In genomic region chr14:96797943-96798349, GRCh38 we compare ENCODE assay signal across 8 cellular contexts. TPM values are rescaled to one million over a fixed set of nuclear protein-coding genes. Genes with fewer than 3 reads are reported as not detected.
DNase-seq lines count a peak whose midpoint lies in the region; ATAC-seq and TF ChIP-seq lines count a peak whose summit lies in the region.

No MANE protein-coding gene starts in this region.

- intact Hi-C loops in heart right ventricle (cut with DNase I): no loop called here
- intact Hi-C loops in Right ventricle myocardium inferior (cut with DNase I): no loop called here

- peaks cover 45% of the 10 kb centered on the region for H3K79me2 ChIP-seq in neural cell (replicated peaks; ENCODE audit: insufficient read depth, low read length)

- H3K9ac ChIP-seq in neural cell (ENCODE audit: low read length): peak overlapping the region; percentile 81

- peak overlapping the region; percentile 67 to 99 (median 76) for H3K4me3 ChIP-seq in heart right ventricle
- peak overlapping the region; percentile 74 for H3K4me3 ChIP-seq in coronary artery
- peak overlapping the region; percentile 87 for H3K4me3 ChIP-seq in neural cell (ENCODE audit: low read length)

- H3K9me3 ChIP-seq in heart right ventricle: no peaks in the 10 kb centered on the region
- no peaks in the 10 kb centered on the region for H3K9me3 ChIP-seq in neural cell (ENCODE audit: low read length)

- no peaks in the 10 kb centered on the region for H4K20me1 ChIP-seq in neural cell (ENCODE audit: insufficient read depth)

- TF ChIP-seq EP300 in neural cell (conservative IDR thresholded peaks at IDR 0.05; ENCODE audit: poor library complexity, severe bottlenecking): no peak

- peaks cover 6% of the 10 kb centered on the region for H3F3A ChIP-seq in neural cell (ENCODE audit: insufficient read depth, low read length, poor library complexity, severe bottlenecking)

- no peak for TF ChIP-seq CTCF in heart right ventricle (IDR thresholded peaks at IDR 0.05)
- no peak for TF ChIP-seq CTCF in coronary artery (IDR thresholded peaks at IDR 0.05)
- no peak for TF ChIP-seq CTCF in neural cell (IDR thresholded peaks at IDR 0.05; ENCODE audit: poor library complexity, severe bottlenecking)

- no peaks in the 10 kb centered on the region for H3K36me3 ChIP-seq in heart right ventricle
- no peaks in the 10 kb centered on the region for H3K36me3 ChIP-seq in neural cell (ENCODE audit: insufficient read depth, low read length)

- peak overlapping the region in 4 of 10 donors; percentile 7 to 80 (median 41) for H3K27ac ChIP-seq in heart right ventricle
- no peak overlapping the region for H3K27ac ChIP-seq in coronary artery
- H3K27ac ChIP-seq in neural cell (ENCODE audit: low read length): peak overlapping the region; percentile 92

- H3K27me3 ChIP-seq in heart right ventricle (no peaks in the 10 kb centered on the region), neural cell (ENCODE audit: insufficient read depth, low read depth, low read length) (no peaks in the 10 kb centered on the region)

- H2AFZ ChIP-seq in neural cell (ENCODE audit: low read depth, low read length): no peak overlapping the region

- ATAC-seq in heart right ventricle (no peak), Right ventricle myocardium inferior (no peak), HG02610 (IDR thresholded peaks at IDR 0.05; ENCODE audit: unreplicated experiment) (peak; percentile 13)

- DNase-seq in heart right ventricle (no peak), Right ventricle myocardium inferior (ENCODE audit: missing footprints) (no peak), NOMO-1 (lab: John Stamatoyannopoulos, UW; ENCODE audit: unreplicated experiment in 2 of 2) (peak; percentile 48 to 66), coronary artery (ENCODE audit: low spot score) (no peak), mucosa of gallbladder (ENCODE audit: low spot score) (no peak), NCI-H1048 (lab: John Stamatoyannopoulos, UW) (no peak)

- WGBS in heart right ventricle, 2 donors: 4% methylated on average over 16 of the region's 16 CpGs

- peaks cover 4 to 19% (median 11%) of the 10 kb centered on the region in 9 donors for H3K4me1 ChIP-seq in heart right ventricle

- H3K4me2 ChIP-seq in neural cell (ENCODE audit: low read length): peak overlapping the region; percentile 98

- no peak for TF ChIP-seq RAD21 in neural cell (conservative IDR thresholded peaks at IDR 0.05)

- H3K9me2 ChIP-seq in neural cell (ENCODE audit: insufficient read depth, low read length): no peaks in the 10 kb centered on the region

TF ChIP-seq in neural cell, 6 proteins besides CTCF, POLR2A, EP300 and RAD21:
- TF ChIP-seq POLR2AphosphoS5 (IDR thresholded peaks at IDR 0.05): peak; percentile 37
- no peak for TF ChIP-seq EZH2 (IDR thresholded peaks at IDR 0.05; ENCODE audit: borderline replicate concordance, insufficient read depth, low read length, poor library complexity, severe bottlenecking)
- TF ChIP-seq SMC3 (conservative IDR thresholded peaks at IDR 0.05; ENCODE audit: poor library complexity): peak; percentile 40
- no peak for TF ChIP-seq TAF1 (IDR thresholded peaks at IDR 0.05; ENCODE audit: low read depth)
- no peak for TF ChIP-seq MXI1 (conservative IDR thresholded peaks at IDR 0.05; ENCODE audit: poor library complexity, severe bottlenecking)
- TF ChIP-seq REST (IDR thresholded peaks at IDR 0.05; ENCODE audit: borderline replicate concordance): peak; percentile 11

RNA-seq across cellular contexts. Expression of gene VRK1, which starts 0.8 kb away (rescaled TPM):
- total RNA-seq in heart right ventricle (1 to 10 TPM; 4.5 to 9.7 (median 7.7) TPM), Right ventricle myocardium inferior (6.2 TPM), mucosa of gallbladder (12.1 TPM)
- polyA plus RNA-seq in heart right ventricle (1 to 10 TPM; 2.3 to 2.9 TPM), neural cell (65.5 and 86.0 TPM in 2 replicates)
- 151 and 152 TPM in 2 replicates for polyA minus RNA-seq in neural cell

Comparison
In these comparisons a context has a peak if more than half of its experiments do, and no peak if none do; other contexts are left out.
1. DNase-seq: peak in NOMO-1 (2 of 2); none in heart right ventricle (0 of 2), Right ventricle myocardium inferior (single experiment), coronary artery (single experiment), mucosa of gallbladder (single experiment) and NCI-H1048 (single experiment).
2. Peak in every context shown above with its lines, with median percentiles within 50 percentile points of each other: H3K4me3 ChIP-seq.